ENCODE assay signal across 8 cellular contexts in the genomic region with DNA sequence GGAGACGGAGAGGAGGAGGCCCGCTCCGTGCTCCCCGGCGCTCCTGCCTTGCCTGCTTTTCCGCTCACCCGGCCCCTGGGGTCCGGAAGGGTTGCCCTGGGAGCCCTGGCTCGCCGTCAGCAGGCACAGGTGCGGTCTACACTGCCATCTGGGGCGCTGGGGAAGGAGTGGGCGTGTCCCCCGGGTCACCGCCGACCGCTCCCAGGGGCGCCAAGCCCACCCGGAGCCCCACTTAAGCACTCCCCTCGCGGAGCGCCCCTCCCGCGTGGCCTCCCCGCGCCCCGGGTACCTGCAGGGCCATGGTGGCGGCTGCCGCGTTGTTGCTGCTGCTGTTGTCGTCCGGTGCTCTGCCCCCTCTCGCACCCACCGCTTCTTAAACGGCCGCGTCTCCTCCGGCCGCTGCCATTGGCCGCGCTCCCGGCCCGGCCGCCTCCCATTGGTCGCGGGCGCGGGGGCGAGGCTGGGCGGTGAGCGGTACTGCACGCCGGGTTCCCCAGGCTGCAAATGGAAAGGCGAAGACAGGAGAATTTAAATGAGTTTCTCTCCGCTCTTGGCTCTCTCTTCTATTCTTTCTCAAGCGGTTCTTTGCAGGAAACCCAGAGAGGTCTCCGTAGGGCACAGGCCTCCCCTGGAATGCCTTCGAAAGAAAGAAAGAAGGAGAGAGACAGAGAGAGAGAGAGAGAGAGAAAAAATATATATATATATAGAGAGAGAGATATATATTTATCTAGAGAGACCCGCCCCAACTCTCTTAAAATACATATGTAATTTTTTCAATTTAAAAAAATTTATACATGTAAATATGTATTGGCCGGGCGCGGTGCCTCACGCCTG. TPM values are rescaled to one million over a fixed set of nuclear protein-coding genes. Genes with fewer than 3 reads are reported as not detected.
DNase-seq lines count a peak whose midpoint lies in the region; ATAC-seq and TF ChIP-seq lines count a peak whose summit lies in the region.

A gene (minus strand): TSS at position 349 of the 834 bp plus-strand sequence. CDS start 48 bp downstream, at position 301.

- TF ChIP-seq POLR2A in esophagus muscularis mucosa (IDR thresholded peaks at IDR 0.05; ENCODE audit: low read depth) = no peak

- TF ChIP-seq EP300 in esophagus muscularis mucosa (IDR thresholded peaks at IDR 0.05) = no peak

- H3K4me3 ChIP-seq in HUES48 (ENCODE audit: low read depth, low read length) (peak within 1 kb of the TSS; percentile 84), OCI-LY7 (ENCODE audit: low read depth, low read length, poor library complexity, severe bottlenecking) (peak within 1 kb of the TSS; percentile 73), esophagus muscularis mucosa (peak within 1 kb of the TSS; percentile 52 to 71 (median 60))

- H3K27me3 ChIP-seq in HUES48 (ENCODE audit: control insufficient read depth, insufficient read depth, low read length) (no peaks in the 10 kb centered on the region), esophagus muscularis mucosa (peaks cover 0 to 13% (median 2%) of the 10 kb centered on the region in 4 donors)

- ATAC-seq in GM21390 (IDR thresholded peaks at IDR 0.05; ENCODE audit: unreplicated experiment) = peak; percentile 99

- H3K4me2 ChIP-seq in OCI-LY7 (ENCODE audit: low read length) = peak within 1 kb of the TSS; percentile 72

- H3K36me3 ChIP-seq in HUES48 (ENCODE audit: control insufficient read depth, insufficient read depth, low read length) = no peaks in the 10 kb centered on the region
- no peaks in the 10 kb centered on the region for H3K36me3 ChIP-seq in OCI-LY7 (ENCODE audit: insufficient read depth, low read length)
- H3K36me3 ChIP-seq in esophagus muscularis mucosa = no peaks in the 10 kb centered on the region

- no peaks in the 10 kb centered on the region for H3K9me2 ChIP-seq in OCI-LY7 (ENCODE audit: insufficient read depth, low read length)

- POLR2A ChIA-PET in OCI-LY7 (lab: Charles Lee) = no interaction called here

- TF ChIP-seq CTCF in OCI-LY7 (conservative IDR thresholded peaks at IDR 0.05; ENCODE audit: low read length) (peak; percentile 31; the same call in 1 of the 2 replicates), esophagus muscularis mucosa (IDR thresholded peaks at IDR 0.05) (peak; percentile 33 to 77 (median 48))

- H2AFZ ChIP-seq in OCI-LY7 (ENCODE audit: low read length) = peak within 1 kb of the TSS; percentile 78

- H3K9ac ChIP-seq in HUES48 (ENCODE audit: low read depth, low read length) = peak within 1 kb of the TSS; percentile 70; the same call in 1 of the 2 replicates

- DNase-seq in D341Med (ENCODE audit: low spot score) = peak; percentile 98
- DNase-seq in OCI-LY7 (ENCODE audit: low spot score) = peak; percentile 91
- peak; percentile 79 for DNase-seq in activated T-cell treated with anti-CD3 and anti-CD28 coated beads for 48 hours (ENCODE audit: low read depth)
- DNase-seq in esophagus muscularis mucosa (ENCODE audit: extremely low spot score) = no peak
- DNase-seq in myocyte (ENCODE audit: low read depth) = peak; percentile 86
- peak; percentile 56 for DNase-seq in stimulated activated CD8-positive, alpha-beta memory T cell treated with anti-CD3 and anti-CD28 coated beads, Interleukin-7, amount 100 ng/mL, for 24 hours (ENCODE audit: low read depth)

- H3K79me2 ChIP-seq in OCI-LY7 (ENCODE audit: insufficient read depth, low read depth, low read length) = no peaks in the 10 kb centered on the region

- 10% methylated on average over 33 of the region's 63 CpGs for WGBS in esophagus muscularis mucosa

- H3K4me1 ChIP-seq in HUES48 (ENCODE audit: control insufficient read depth, insufficient read depth, low read length) = peaks cover 12% of the 10 kb centered on the region
- H3K4me1 ChIP-seq in OCI-LY7 (ENCODE audit: insufficient read depth, low read length, poor library complexity, severe bottlenecking) = no peaks in the 10 kb centered on the region
- peaks cover 3 to 24% (median 19%) of the 10 kb centered on the region in 4 donors for H3K4me1 ChIP-seq in esophagus muscularis mucosa

- CTCF ChIA-PET in OCI-LY7 (lab: Charles Lee; ENCODE audit: unreplicated experiment) = no interaction called here

- H3K27ac ChIP-seq in HUES48 (ENCODE audit: low read depth, low read length) = no peak within 1 kb of the TSS
- peak within 1 kb of the TSS; percentile 18 for H3K27ac ChIP-seq in OCI-LY7 (ENCODE audit: low read depth, low read length, poor library complexity, severe bottlenecking)
- H3K27ac ChIP-seq in esophagus muscularis mucosa (replicated peaks in 1 of 4) = peak within 1 kb of the TSS in 1 of 4 donors; percentile 28

- intact Hi-C loops in OCI-LY7 (cut with micrococcal nuclease; ENCODE audit: unreplicated experiment) (loop anchor here (1.0 to 5.0 kb wide), 2 partner anchors 9 to 79 kb away; a partner anchor contains a TSS), esophagus muscularis mucosa (cut with DNase I) (no loop called here)

- no peaks in the 10 kb centered on the region for H4K20me1 ChIP-seq in OCI-LY7 (ENCODE audit: insufficient read depth, low read length)

- no TSS peak for BruUV-seq in OCI-LY7 (replicated peaks; lab: Mats Ljungman, UMichigan)

- H3K9me3 ChIP-seq in HUES48 (ENCODE audit: control insufficient read depth, insufficient read depth, low read length) = no peaks in the 10 kb centered on the region
- H3K9me3 ChIP-seq in OCI-LY7 (ENCODE audit: low read length) = no peaks in the 10 kb centered on the region
- no peaks in the 10 kb centered on the region for H3K9me3 ChIP-seq in esophagus muscularis mucosa

RNA-seq across cellular contexts. Expression of the gene that starts here (rescaled TPM):
- 26.1 and 26.9 TPM in 2 replicates for total RNA-seq in OCI-LY7 (2014; rRNA removed; shearing (Covaris generic))
- total RNA-seq in OCI-LY7 (2022) (15.0 and 19.4 TPM in 2 replicates), esophagus muscularis mucosa (1 to 10 TPM in 1 of 4 donors, under 1 TPM in 1, not detected in 2; 0.63 to 2.2 TPM), myocyte (0.35 and 0.42 TPM in 2 replicates)
- 0.37 TPM for polyA plus RNA-seq in myocyte (2012)

Comparison
In these comparisons a context has a peak if more than half of its experiments do, and no peak if none do; other contexts are left out.
1. RNA of the gene that starts here (total RNA-seq): 15.0 to 26.9 TPM in OCI-LY7; 0.63 to 2.2 TPM in esophagus muscularis mucosa and 0.35 to 0.42 TPM in myocyte; every median in the first group is over 4 times any median in the second.
2. Peak in DNase-seq in myocyte; RNA of the gene not detected or under 1 TPM.
3. Peak in every context shown above with its lines, with median percentiles within 50 percentile points of each other: H3K4me3 ChIP-seq.